Comparison of ENCODE assay signal across 8 cellular contexts in genomic region chr16:16062023-16062932, GRCh38.
DNase-seq lines count a peak whose midpoint lies in the region; ATAC-seq and TF ChIP-seq lines count a peak whose summit lies in the region.

No MANE protein-coding gene starts in this region.

- no peaks in the 10 kb centered on the region for H4K20me1 ChIP-seq in Loucy (ENCODE audit: insufficient read depth, low read length, poor library complexity, severe bottlenecking)

- DNase-seq in GM06990 (ENCODE audit: extremely low read depth, insufficient read length) (no peak), NCI-H345 (lab: John Stamatoyannopoulos, UW) (no peak), medulla oblongata (ENCODE audit: extremely low spot score) (no peak), NK-92 (lab: John Stamatoyannopoulos, UW; ENCODE audit: unreplicated experiment) (no peak)
- peak; percentile 27 for DNase-seq in activated naive CD8-positive, alpha-beta T cell treated with anti-CD3 and anti-CD28 coated beads for 36 hours
- peak in 5 of 9 donors; percentile 8 to 24 (median 18) for DNase-seq in naive thymus-derived CD4-positive, alpha-beta T cell
- no peak for DNase-seq in effector CD8-positive, alpha-beta T cell (lab: John Stamatoyannopoulos, UW)

- no peaks in the 10 kb centered on the region for H3K9me3 ChIP-seq in Loucy (ENCODE audit: insufficient read depth, low read depth, low read length)
- no peaks in the 10 kb centered on the region for H3K9me3 ChIP-seq in naive thymus-derived CD4-positive, alpha-beta T cell (ENCODE audit: control insufficient read depth in 2 of 3, low read length in 3 of 3)

- peak overlapping the region; percentile 76 for H3K9ac ChIP-seq in Loucy (ENCODE audit: low read depth, low read length, poor library complexity, severe bottlenecking)

- peaks cover 17% of the 10 kb centered on the region; the same call in 1 of the 2 replicates for H3K79me2 ChIP-seq in Loucy (ENCODE audit: insufficient read depth, low read length)

- peaks cover 16% of the 10 kb centered on the region for H3K4me1 Mint-ChIP-seq in activated naive CD8-positive, alpha-beta T cell treated with anti-CD3 and anti-CD28 coated beads for 36 hours
- H3K4me1 Mint-ChIP-seq in naive thymus-derived CD4-positive, alpha-beta T cell: peaks cover 14 to 49% (median 27%) of the 10 kb centered on the region in 7 donors

- H3K4me3 ChIP-seq in GM06990 (replicated peaks; ENCODE audit: low read depth, low read length) (no peak overlapping the region), Loucy (ENCODE audit: low read length, poor library complexity, severe bottlenecking) (peak overlapping the region; percentile 34)
- no peak overlapping the region for H3K4me3 ChIP-seq in naive thymus-derived CD4-positive, alpha-beta T cell (ENCODE audit: low read length)

- peak overlapping the region; percentile 42 for H3K27ac Mint-ChIP-seq in activated naive CD8-positive, alpha-beta T cell treated with anti-CD3 and anti-CD28 coated beads for 36 hours
- peak overlapping the region in 6 of 9 donors; percentile 3 to 76 (median 43) for H3K27ac Mint-ChIP-seq in naive thymus-derived CD4-positive, alpha-beta T cell

- peaks cover 19% of the 10 kb centered on the region for H3K36me3 ChIP-seq in GM06990 (ENCODE audit: control insufficient read depth, insufficient read depth, low read length)
- H3K36me3 ChIP-seq in Loucy (ENCODE audit: insufficient read depth, low read length): peaks cover 37% of the 10 kb centered on the region; the same call in 1 of the 2 replicates
- peaks cover 6 to 52% (median 9%) of the 10 kb centered on the region in 3 experiments for H3K36me3 ChIP-seq in naive thymus-derived CD4-positive, alpha-beta T cell (ENCODE audit: control insufficient read depth in 2 of 3, insufficient read depth in 3 of 3, low read length in 3 of 3)

- H3K4me3 Mint-ChIP-seq in activated naive CD8-positive, alpha-beta T cell treated with anti-CD3 and anti-CD28 coated beads for 36 hours: no peak overlapping the region
- H3K4me3 Mint-ChIP-seq in naive thymus-derived CD4-positive, alpha-beta T cell: peak overlapping the region in 6 of 10 donors; percentile 6 to 46 (median 20)

- POLR2A ChIA-PET in naive thymus-derived CD4-positive, alpha-beta T cell (lab: Charles Lee): no interaction called here

- no peaks in the 10 kb centered on the region for H3K27me3 ChIP-seq in GM06990 (replicated peaks; ENCODE audit: control insufficient read depth, insufficient read depth, low read length)
- H3K27me3 ChIP-seq in Loucy (ENCODE audit: insufficient read depth, low read length, poor library complexity, severe bottlenecking): no peaks in the 10 kb centered on the region
- H3K27me3 ChIP-seq in naive thymus-derived CD4-positive, alpha-beta T cell (ENCODE audit: control insufficient read depth in 2 of 2, insufficient read depth in 2 of 2, low read length in 2 of 2): no peaks in the 10 kb centered on the region

- CTCF ChIA-PET in naive thymus-derived CD4-positive, alpha-beta T cell (lab: Charles Lee): no interaction called here

- no peak overlapping the region for H3K27ac ChIP-seq in naive thymus-derived CD4-positive, alpha-beta T cell (ENCODE audit: low read depth, low read length)

- H3K4me2 ChIP-seq in Loucy (ENCODE audit: low read depth, low read length, poor library complexity, severe bottlenecking): peak overlapping the region; percentile 64

- H3K36me3 Mint-ChIP-seq in activated naive CD8-positive, alpha-beta T cell treated with anti-CD3 and anti-CD28 coated beads for 36 hours: peaks cover 19% of the 10 kb centered on the region
- H3K36me3 Mint-ChIP-seq in naive thymus-derived CD4-positive, alpha-beta T cell: peaks cover 10 to 47% (median 26%) of the 10 kb centered on the region in 5 donors

- H3K27me3 Mint-ChIP-seq in activated naive CD8-positive, alpha-beta T cell treated with anti-CD3 and anti-CD28 coated beads for 36 hours: no peaks in the 10 kb centered on the region
- no peaks in the 10 kb centered on the region for H3K27me3 Mint-ChIP-seq in naive thymus-derived CD4-positive, alpha-beta T cell

- H3K9me3 Mint-ChIP-seq in activated naive CD8-positive, alpha-beta T cell treated with anti-CD3 and anti-CD28 coated beads for 36 hours: no peaks in the 10 kb centered on the region
- no peaks in the 10 kb centered on the region for H3K9me3 Mint-ChIP-seq in naive thymus-derived CD4-positive, alpha-beta T cell

- no peaks in the 10 kb centered on the region for H3F3A ChIP-seq in Loucy (ENCODE audit: low read depth)

- ATAC-seq in naive thymus-derived CD4-positive, alpha-beta T cell: peak; percentile 67

- H3K9me2 ChIP-seq in Loucy (replicated peaks; ENCODE audit: low read depth, low read length): no peaks in the 10 kb centered on the region

- peaks cover 38% of the 10 kb centered on the region for H3K4me1 ChIP-seq in Loucy (ENCODE audit: insufficient read depth, low read length, poor library complexity, severe bottlenecking)
- peaks cover 11 to 12% of the 10 kb centered on the region in 2 donors for H3K4me1 ChIP-seq in naive thymus-derived CD4-positive, alpha-beta T cell (ENCODE audit: control insufficient read depth in 2 of 2, insufficient read depth in 2 of 2, low read length in 2 of 2)

- intact Hi-C loops in naive thymus-derived CD4-positive, alpha-beta T cell (cut with micrococcal nuclease): loop anchor here in 1 of 2 donors (1.0 to 5.0 kb wide), 2 partner anchors 65 to 100 kb away; no protein-coding TSS in a partner anchor

- H2AFZ ChIP-seq in Loucy (ENCODE audit: low read length): no peak overlapping the region

- TF ChIP-seq CTCF in GM06990 (IDR thresholded peaks at IDR 0.05; ENCODE audit: insufficient read depth, low read length, poor library complexity, severe bottlenecking) (peak; percentile 25), Loucy (conservative IDR thresholded peaks at IDR 0.05; ENCODE audit: low read length) (peak; percentile 58)

Comparison
In these comparisons a context has a peak if more than half of its experiments do, and no peak if none do; other contexts are left out.
1. DNase-seq: peak in activated naive CD8-positive, alpha-beta T cell treated with anti-CD3 and anti-CD28 coated beads for 36 hours (single experiment) and naive thymus-derived CD4-positive, alpha-beta T cell (5 of 9); none in GM06990 (single experiment), NCI-H345 (single experiment), medulla oblongata (single experiment), effector CD8-positive, alpha-beta T cell (single experiment) and NK-92 (single experiment).